ENCODE assay signal across 17 cellular contexts in the genomic region with DNA sequence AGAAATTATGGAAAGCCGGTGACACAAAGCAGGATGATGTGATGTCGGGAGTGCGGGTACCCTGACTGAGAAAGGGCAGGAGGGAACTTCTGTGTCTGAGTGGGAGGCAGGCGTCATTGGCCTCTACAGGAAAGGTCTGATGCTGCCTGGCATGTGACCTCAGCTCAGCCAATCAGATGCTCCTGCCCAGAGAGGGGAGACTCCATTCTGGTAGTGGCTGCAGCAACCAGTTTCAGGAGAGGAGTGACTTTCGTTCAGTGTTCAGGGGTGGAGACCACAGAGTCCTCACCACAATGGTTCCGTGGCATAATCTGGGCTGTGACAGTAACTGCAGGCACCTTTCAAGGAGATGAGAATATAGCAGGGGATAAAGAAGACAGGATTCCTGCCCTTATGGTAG. TPM values are rescaled to one million over a fixed set of nuclear protein-coding genes. Genes with fewer than 3 reads are reported as not detected.
A peak's percentile ranks its signal among the peaks of the same experiment; 100 is the strongest.
DNase-seq lines count a peak whose midpoint lies in the region; ATAC-seq lines count a peak whose summit lies in the region.
"Had no signal": no experiment of that assay in that cellular context is flagged by ENCODE, and none has a peak within 500 bp of the region (broad histone marks: within the 10 kb centered on the region; RNA-seq: fewer than 3 reads in every experiment).

No MANE protein-coding gene starts in this region.

- H3K4me3 Mint-ChIP-seq in activated T-helper 2 cell treated with anti-CD3 and anti-CD28 coated beads, Interferon-gamma antibody, Interleukin-2, Interleukin-4, amounts not matched to agents 10 μg/mL and 5 μg/mL and 100 μg/mL, durations not matched to agents 14 hours and 24 hours and 36 hours (ENCODE audit: low read depth): no peak overlapping the region

- peaks cover 8% of the 10 kb centered on the region for H3K27me3 Mint-ChIP-seq in activated T-helper 2 cell treated with anti-CD3 and anti-CD28 coated beads, Interferon-gamma antibody, Interleukin-2, Interleukin-4, amounts not matched to agents 10 μg/mL and 5 μg/mL and 100 μg/mL, durations not matched to agents 14 hours and 24 hours and 36 hours (ENCODE audit: low read depth)

- H3K4me1 Mint-ChIP-seq in activated T-helper 2 cell treated with anti-CD3 and anti-CD28 coated beads, Interferon-gamma antibody, Interleukin-2, Interleukin-4, amounts not matched to agents 10 μg/mL and 5 μg/mL and 100 μg/mL, durations not matched to agents 14 hours and 24 hours and 36 hours (ENCODE audit: low read depth): peaks cover 20% of the 10 kb centered on the region

- DNase-seq in activated T-cell treated with anti-CD3 and anti-CD28 coated beads for 48 hours (ENCODE audit: low read depth) (peak; percentile 54), activated T-cell treated with anti-CD3 and anti-CD28 coated beads for 4 hours (no peak), NCI-H1092 treated with DMSO at 0.1 percent for 48 hours (lab: John Stamatoyannopoulos, UW) (no peak)
- no peak for DNase-seq in activated T-helper 2 cell treated with anti-CD3 and anti-CD28 coated beads, Interferon-gamma antibody, Interleukin-2, Interleukin-4, amounts not matched to agents 10 μg/mL and 5 μg/mL and 100 μg/mL, durations not matched to agents 14 hours and 24 hours and 36 hours (ENCODE audit: low spot score)
- DNase-seq in stimulated activated CD8-positive, alpha-beta memory T cell treated with anti-CD3 and anti-CD28 coated beads, Interleukin-4, amount 100 ng/mL, for 24 hours (ENCODE audit: low read depth): peak; percentile 12
- DNase-seq: Calu3, glutamatergic neuron, NCI-H1092, ovary, PC-3, small intestine, upper lobe of right lung had no signal

- intact Hi-C loops in activated T-helper 2 cell treated with anti-CD3 and anti-CD28 coated beads, Interferon-gamma antibody, Interleukin-2, Interleukin-4, amounts not matched to agents 10 μg/mL and 5 μg/mL and 100 μg/mL, durations not matched to agents 14 hours and 24 hours and 36 hours (cut with micrococcal nuclease): no loop called here

- H3K36me3 Mint-ChIP-seq in activated T-helper 2 cell treated with anti-CD3 and anti-CD28 coated beads, Interferon-gamma antibody, Interleukin-2, Interleukin-4, amounts not matched to agents 10 μg/mL and 5 μg/mL and 100 μg/mL, durations not matched to agents 14 hours and 24 hours and 36 hours (ENCODE audit: low read depth): no peaks in the 10 kb centered on the region

- ATAC-seq in HG03045 (IDR thresholded peaks at IDR 0.05; ENCODE audit: unreplicated experiment) (peak; percentile 62), GM21786 (IDR thresholded peaks at IDR 0.05; ENCODE audit: unreplicated experiment) (no peak), HG03175 (IDR thresholded peaks at IDR 0.05; ENCODE audit: unreplicated experiment) (no peak)
- ATAC-seq: PC-3, upper lobe of right lung had no signal

- peak overlapping the region; percentile 62 for H3K27ac Mint-ChIP-seq in activated T-helper 2 cell treated with anti-CD3 and anti-CD28 coated beads, Interferon-gamma antibody, Interleukin-2, Interleukin-4, amounts not matched to agents 10 μg/mL and 5 μg/mL and 100 μg/mL, durations not matched to agents 14 hours and 24 hours and 36 hours

- H3K9me3 Mint-ChIP-seq in activated T-helper 2 cell treated with anti-CD3 and anti-CD28 coated beads, Interferon-gamma antibody, Interleukin-2, Interleukin-4, amounts not matched to agents 10 μg/mL and 5 μg/mL and 100 μg/mL, durations not matched to agents 14 hours and 24 hours and 36 hours: no peaks in the 10 kb centered on the region

RNA-seq across cellular contexts. Expression of a gene that starts 6.7 kb away (rescaled TPM):
- 318 and 326 TPM in 2 replicates for total RNA-seq in activated T-helper 2 cell treated with anti-CD3 and anti-CD28 coated beads, Interferon-gamma antibody, Interleukin-2, Interleukin-4, amounts not matched to agents 10 μg/mL and 5 μg/mL and 100 μg/mL, durations not matched to agents 14 hours and 24 hours and 36 hours

RNA-seq across cellular contexts. Expression of a gene that starts 27.6 kb away (rescaled TPM):
- total RNA-seq in activated T-helper 2 cell treated with anti-CD3 and anti-CD28 coated beads, Interferon-gamma antibody, Interleukin-2, Interleukin-4, amounts not matched to agents 10 μg/mL and 5 μg/mL and 100 μg/mL, durations not matched to agents 14 hours and 24 hours and 36 hours: not detected in 2 replicates
- total RNA-seq: Calu3, kidney epithelial cell, mononuclear cell, PC-3 had no signal

Comparison
In these comparisons a context has a peak if more than half of its experiments do, and no peak if none do; other contexts are left out.
1. DNase-seq: peak in activated T-cell treated with anti-CD3 and anti-CD28 coated beads for 48 hours (single experiment) and stimulated activated CD8-positive, alpha-beta memory T cell treated with anti-CD3 and anti-CD28 coated beads, Interleukin-4, amount 100 ng/mL, for 24 hours (single experiment); none in activated T-cell treated with anti-CD3 and anti-CD28 coated beads for 4 hours (single experiment), activated T-helper 2 cell treated with anti-CD3 and anti-CD28 coated beads, Interferon-gamma antibody, Interleukin-2, Interleukin-4, amounts not matched to agents 10 μg/mL and 5 μg/mL and 100 μg/mL, durations not matched to agents 14 hours and 24 hours and 36 hours (single experiment) and NCI-H1092 treated with DMSO at 0.1 percent for 48 hours (single experiment).